Comparison of ENCODE assay signal across 22 cellular contexts in the genomic region with DNA sequence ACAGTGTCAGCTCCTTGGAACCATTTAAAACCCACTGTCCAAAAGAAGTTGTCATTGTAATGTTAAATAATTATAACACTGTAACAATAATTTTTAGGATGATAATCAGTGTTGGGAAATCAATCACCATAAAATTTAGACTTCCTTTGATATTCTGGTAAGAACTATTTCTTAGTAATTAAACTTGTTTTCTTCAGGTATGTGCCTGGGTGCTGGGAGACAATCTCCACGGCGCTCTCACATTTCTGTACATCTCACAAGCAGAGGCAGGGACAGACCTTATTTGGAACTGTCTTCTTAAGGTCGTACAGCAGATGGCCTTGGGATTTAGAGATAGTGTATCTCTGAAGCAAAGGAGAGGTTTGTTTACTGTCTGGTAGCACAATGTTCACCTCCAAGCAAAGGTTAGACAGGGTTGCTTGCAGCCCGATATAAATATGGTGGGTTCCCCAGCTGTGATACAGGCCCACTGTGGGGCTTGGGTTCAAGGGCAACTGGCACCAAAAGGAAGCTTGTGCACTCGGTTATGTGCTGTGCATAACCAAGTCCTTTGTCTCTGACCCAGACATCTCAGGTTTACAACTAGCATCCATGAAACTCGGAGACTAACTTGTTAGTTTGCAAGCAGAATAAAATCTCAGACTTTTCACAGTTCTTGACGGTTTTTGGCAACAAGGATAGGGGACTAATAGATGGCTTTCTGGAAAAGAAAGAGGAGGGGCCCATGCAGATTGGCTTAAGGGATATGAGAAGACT.
DNase-seq lines count a peak whose midpoint lies in the region; ATAC-seq, FAIRE-seq and TF ChIP-seq lines count a peak whose summit lies in the region.
"Had no signal": no experiment of that assay in that cellular context is flagged by ENCODE, and none has a peak within 500 bp of the region (broad histone marks: within the 10 kb centered on the region; RNA-seq: fewer than 3 reads in every experiment).

No MANE protein-coding gene starts in this region.

- intact Hi-C loops in Caco-2 (cut with micrococcal nuclease; ENCODE audit: unreplicated experiment) (loop anchor here (1.0 to 10.0 kb wide), 4 partner anchors 152 to 954 kb away; a partner anchor contains a TSS), K562 (cut with micrococcal nuclease) (loop anchor here (5.0 kb wide), 1 partner anchor 204 kb away; no protein-coding TSS in a partner anchor)

- H3K36me3 ChIP-seq in Caco-2 (ENCODE audit: control insufficient read depth, insufficient read depth, low read length) (no peaks in the 10 kb centered on the region), K562 (ENCODE audit: control insufficient read depth, insufficient read depth, low read length) (peaks cover 19% of the 10 kb centered on the region)

- no peak overlapping the region for H3K4me3 ChIP-seq in Caco-2 (ENCODE audit: low read depth, low read length)
- no peak overlapping the region for H3K4me3 ChIP-seq in K562
- H3K4me3 ChIP-seq: BLaER1 had no signal

- H3K27me3 Mint-ChIP-seq in Caco-2 (ENCODE audit: insufficient read depth, unreplicated experiment) (no peaks in the 10 kb centered on the region), T-helper 17 cell (no peaks in the 10 kb centered on the region)
- H3K27me3 Mint-ChIP-seq: CD8-positive, alpha-beta memory T cell had no signal

- WGBS in K562 (ENCODE audit: insufficient coverage, low coverage, missing lambda C conversion rate), result 38% methylated on average over 7 of the region's 7 CpGs

- H3K4me1 Mint-ChIP-seq in Caco-2 (ENCODE audit: low read depth, unreplicated experiment), result peaks cover 31% of the 10 kb centered on the region
- H3K4me1 Mint-ChIP-seq in T-helper 17 cell, result peaks cover 7% of the 10 kb centered on the region

- H3K27ac ChIP-seq in K562 (ENCODE audit: extremely low read depth, low read depth, low read length), result no peak overlapping the region
- H3K27ac ChIP-seq: 22Rv1, BLaER1 had no signal

- no peak overlapping the region for H2AFZ ChIP-seq in K562 (ENCODE audit: low read depth, low read length)

- H4K20me1 ChIP-seq in K562 (replicated peaks; ENCODE audit: control insufficient read depth, insufficient read depth, low read length), result 0 out of 2 replicates have a peak, but pooled peaks cover 3% of the 10 kb centered on the region

- H3K4me2 ChIP-seq in K562 (ENCODE audit: insufficient read depth, low read length), result no peak overlapping the region
- H3K4me2 ChIP-seq: BLaER1 had no signal

- H3K36me3 Mint-ChIP-seq in Caco-2 (ENCODE audit: insufficient read depth, unreplicated experiment) (peaks cover 12% of the 10 kb centered on the region), T-helper 17 cell (ENCODE audit: low read depth) (peaks cover 5% of the 10 kb centered on the region)

- peak; percentile 27 for DNase-seq in DMS 273 (lab: John Stamatoyannopoulos, UW; ENCODE audit: unreplicated experiment)
- no peak for DNase-seq in DMS 273 treated with DMSO at 0.1 percent for 48 hours (lab: John Stamatoyannopoulos, UW)
- peak; percentile 42 to 43 for DNase-seq in Caco-2
- DNase-seq in T-helper 17 cell, result no peak
- DNase-seq in K562 (ENCODE audit: extremely low read depth in 1 of 4, low spot score in 3 of 4), result peak in 2 of 4 experiments; percentile 28 to 41
- DNase-seq in globus pallidus (ENCODE audit: low spot score), result no peak
- no peak for DNase-seq in NCI-H526 (lab: John Stamatoyannopoulos, UW)
- DNase-seq: AML-193; CD8-positive, alpha-beta memory T cell; DMS153; DMS79 treated with DMSO at 0.1 percent for 48 hours; EL; HCEC 1CT; HFFc6; KBM-7 had no signal

- ATAC-seq in T-helper 17 cell (no peak), K562 (peak; percentile 39), GM19035 (IDR thresholded peaks at IDR 0.05; ENCODE audit: unreplicated experiment) (no peak)

- H3K9me1 ChIP-seq in K562 (ENCODE audit: control insufficient read depth, insufficient read depth, low read length), result no peaks in the 10 kb centered on the region

- H3K9ac ChIP-seq in K562 (ENCODE audit: insufficient read depth in 1 of 2, low read depth in 2 of 2, low read length in 2 of 2), result no peak overlapping the region
- H3K9ac ChIP-seq: BLaER1 had no signal

- in situ Hi-C loops in K562 (cut with MboI), result no loop called here

- H3K27me3 ChIP-seq in Caco-2 (replicated peaks; ENCODE audit: control insufficient read depth, insufficient read depth, low read length) (no peaks in the 10 kb centered on the region), K562 (ENCODE audit: control insufficient read depth in 2 of 2, insufficient read depth in 2 of 2, low read length in 2 of 2) (no peaks in the 10 kb centered on the region)
- H3K27me3 ChIP-seq: BLaER1 had no signal

- TF ChIP-seq CTCF in Caco-2 (IDR thresholded peaks at IDR 0.05; ENCODE audit: insufficient read depth in 1 of 2, low read depth in 1 of 2, low read length in 1 of 2, severe bottlenecking in 1 of 2, unreplicated experiment in 1 of 2), result no peak
- no peak for TF ChIP-seq CTCF in K562 (IDR thresholded peaks at IDR 0.05 in 2 of 3, conservative IDR thresholded peaks at IDR 0.05 in 1 of 3; ENCODE audit: insufficient read depth in 2 of 3, low read depth in 1 of 3, low read length in 3 of 3)

- TF ChIP-seq POLR2A in K562 (conservative IDR thresholded peaks at IDR 0.05), result no peak

- CTCF ChIA-PET in Caco-2 (lab: Charles Lee) (interaction anchor here (0.6 kb wide), 1 partner anchor 151 kb away, joined by 3 read pairs; no protein-coding TSS in a partner anchor), K562 (lab: Yijun Ruan, JAX; ENCODE audit: low intra/inter-chr PET ratio) (no interaction called here)

- no peak for TF ChIP-seq RAD21 in K562 (CRISPR knock-in tag; conservative IDR thresholded peaks at IDR 0.05 in 1 of 2, IDR thresholded peaks at IDR 0.05 in 1 of 2)

- H3K79me2 ChIP-seq in K562 (ENCODE audit: control insufficient read depth, insufficient read depth, low read length), result 0 out of 3 replicates have a peak, but pooled peaks cover 5% of the 10 kb centered on the region

- H3K9me3 Mint-ChIP-seq in Caco-2 (ENCODE audit: unreplicated experiment), result peaks cover 3% of the 10 kb centered on the region
- H3K9me3 Mint-ChIP-seq: CD8-positive, alpha-beta memory T cell; HFFc6 had no signal

- POLR2A ChIA-PET in Caco-2 (lab: Charles Lee), result no interaction called here
- POLR2A ChIA-PET in K562 (lab: Yijun Ruan, JAX), result no interaction called here

- peak overlapping the region; percentile 11 for H3K4me3 Mint-ChIP-seq in Caco-2 (ENCODE audit: unreplicated experiment)
- no peak overlapping the region for H3K4me3 Mint-ChIP-seq in T-helper 17 cell
- H3K4me3 Mint-ChIP-seq: CD8-positive, alpha-beta memory T cell; HFFc6 had no signal

- peaks cover 4% of the 10 kb centered on the region; the same call in 1 of the 2 replicates for H3K9me3 ChIP-seq in Caco-2
- H3K9me3 ChIP-seq in T-helper 17 cell (ENCODE audit: control insufficient read depth, low read length, poor library complexity, severe bottlenecking), result no peaks in the 10 kb centered on the region
- H3K9me3 ChIP-seq in K562 (replicated peaks; ENCODE audit: control insufficient read depth, insufficient read depth, low read depth, low read length), result peaks cover under 1% of the 10 kb centered on the region; the same call in 1 of the 2 replicates

- no TSS peak for BruUV-seq in Caco-2 (replicated peaks; lab: Mats Ljungman, UMichigan)
- BruUV-seq in K562 (replicated peaks; lab: Mats Ljungman, UMichigan), result no TSS peak

- TF ChIP-seq EP300 in K562 (IDR thresholded peaks at IDR 0.05; ENCODE audit: low read length), result no peak; the same call in 1 of the 2 replicates

- H3K27ac Mint-ChIP-seq in Caco-2 (ENCODE audit: unreplicated experiment) (peak overlapping the region; percentile 53), T-helper 17 cell (peak overlapping the region; percentile 51)
- H3K27ac Mint-ChIP-seq: HFFc6 had no signal

- no peak for FAIRE-seq in K562 (lab: Jason Lieb, UNC)
- FAIRE-seq: G401.6, GM12892, H1, HTR-8/SVneo had no signal

- H3K4me1 ChIP-seq in Caco-2 (peaks cover 24% of the 10 kb centered on the region), K562 (replicated peaks in 1 of 2; ENCODE audit: control insufficient read depth in 2 of 2, insufficient read depth in 2 of 2, low read length in 2 of 2) (peaks cover 0 to 5% of the 10 kb centered on the region in 2 experiments; a peak in 3 of 5 replicates)
- H3K4me1 ChIP-seq: BLaER1 had no signal

TF ChIP-seq in K562, 482 proteins besides CTCF, POLR2A, EP300 and RAD21 (continues in another document):
- TF ChIP-seq CBX8 (IDR thresholded peaks at IDR 0.05; ENCODE audit: borderline replicate concordance, extremely low read depth, low read depth, low read length, poor library complexity, severe bottlenecking) (no peak), CBFA2T3 (IDR thresholded peaks at IDR 0.05) (peak; percentile 65), TAL1 (IDR thresholded peaks at IDR 0.05) (peak; percentile 56), TEAD4 (IDR thresholded peaks at IDR 0.05; ENCODE audit: low read length) (peak; percentile 66), TEAD4 (CRISPR knock-in tag; IDR thresholded peaks at IDR 0.05; ENCODE audit: borderline replicate concordance) (no peak), ZNF3 (CRISPR knock-in tag; IDR thresholded peaks at IDR 0.05) (no peak), TCF7 (IDR thresholded peaks at IDR 0.05; ENCODE audit: borderline replicate concordance) (no peak), ZNF444 (CRISPR knock-in tag; IDR thresholded peaks at IDR 0.05) (no peak), MEIS2 (IDR thresholded peaks at IDR 0.05; ENCODE audit: partially characterized antibody) (no peak), SRF (CRISPR knock-in tag; IDR thresholded peaks at IDR 0.05) (peak in 1 of 2 experiments; percentile 88; a peak in 1 of 4 replicates)
- TF ChIP-seq, protein P1, sequence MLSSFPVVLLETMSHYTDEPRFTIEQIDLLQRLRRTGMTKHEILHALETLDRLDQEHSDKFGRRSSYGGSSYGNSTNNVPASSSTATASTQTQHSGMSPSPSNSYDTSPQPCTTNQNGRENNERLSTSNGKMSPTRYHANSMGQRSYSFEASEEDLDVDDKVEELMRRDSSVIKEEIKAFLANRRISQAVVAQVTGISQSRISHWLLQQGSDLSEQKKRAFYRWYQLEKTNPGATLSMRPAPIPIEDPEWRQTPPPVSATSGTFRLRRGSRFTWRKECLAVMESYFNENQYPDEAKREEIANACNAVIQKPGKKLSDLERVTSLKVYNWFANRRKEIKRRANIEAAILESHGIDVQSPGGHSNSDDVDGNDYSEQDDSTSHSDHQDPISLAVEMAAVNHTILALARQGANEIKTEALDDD (IDR thresholded peaks at IDR 0.05), result peak; percentile 53; the same call in 1 of the 2 replicates
- TF ChIP-seq, protein P2, sequence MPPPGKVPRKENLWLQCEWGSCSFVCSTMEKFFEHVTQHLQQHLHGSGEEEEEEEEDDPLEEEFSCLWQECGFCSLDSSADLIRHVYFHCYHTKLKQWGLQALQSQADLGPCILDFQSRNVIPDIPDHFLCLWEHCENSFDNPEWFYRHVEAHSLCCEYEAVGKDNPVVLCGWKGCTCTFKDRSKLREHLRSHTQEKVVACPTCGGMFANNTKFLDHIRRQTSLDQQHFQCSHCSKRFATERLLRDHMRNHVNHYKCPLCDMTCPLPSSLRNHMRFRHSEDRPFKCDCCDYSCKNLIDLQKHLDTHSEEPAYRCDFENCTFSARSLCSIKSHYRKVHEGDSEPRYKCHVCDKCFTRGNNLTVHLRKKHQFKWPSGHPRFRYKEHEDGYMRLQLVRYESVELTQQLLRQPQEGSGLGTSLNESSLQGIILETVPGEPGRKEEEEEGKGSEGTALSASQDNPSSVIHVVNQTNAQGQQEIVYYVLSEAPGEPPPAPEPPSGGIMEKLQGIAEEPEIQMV (tag; conservative IDR thresholded peaks at IDR 0.05; ENCODE audit: low read depth), result no peak

Comparison
In these comparisons a context has a peak if more than half of its experiments do, and no peak if none do; other contexts are left out.
1. DNase-seq: peak in DMS 273 (single experiment) and Caco-2 (2 of 2); none in DMS 273 treated with DMSO at 0.1 percent for 48 hours (single experiment), T-helper 17 cell (0 of 3), globus pallidus (single experiment) and NCI-H526 (0 of 2).